Comparison of ENCODE assay signal across 1 cellular context in the genomic region with DNA sequence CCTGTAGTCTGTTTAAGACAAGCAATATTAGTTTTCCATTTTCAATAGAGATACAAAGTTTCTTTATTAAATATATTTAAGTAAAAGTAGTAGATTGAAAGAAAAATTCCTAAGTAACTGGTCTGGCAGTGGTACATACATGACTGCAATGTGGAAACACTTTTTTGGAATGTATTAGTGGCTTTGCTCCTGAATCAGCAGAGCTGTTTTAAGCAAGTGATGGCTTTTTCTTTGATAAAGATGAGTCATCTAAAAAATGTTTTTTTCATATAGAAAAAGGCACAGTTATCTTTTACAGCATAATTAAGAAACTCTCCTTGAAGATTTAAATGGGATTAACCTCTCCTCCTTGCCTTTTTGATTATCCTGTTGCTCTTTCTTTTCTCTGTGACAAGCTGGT.
A peak's percentile ranks its signal among the peaks of the same experiment; 100 is the strongest.
TF ChIP-seq lines count a peak whose summit lies in the region.

No MANE protein-coding gene starts in this region.

TF ChIP-seq in HepG2, 621 proteins besides CTCF, POLR2A, EP300 and RAD21 (continued from another document):
- TF ChIP-seq, protein P1, sequence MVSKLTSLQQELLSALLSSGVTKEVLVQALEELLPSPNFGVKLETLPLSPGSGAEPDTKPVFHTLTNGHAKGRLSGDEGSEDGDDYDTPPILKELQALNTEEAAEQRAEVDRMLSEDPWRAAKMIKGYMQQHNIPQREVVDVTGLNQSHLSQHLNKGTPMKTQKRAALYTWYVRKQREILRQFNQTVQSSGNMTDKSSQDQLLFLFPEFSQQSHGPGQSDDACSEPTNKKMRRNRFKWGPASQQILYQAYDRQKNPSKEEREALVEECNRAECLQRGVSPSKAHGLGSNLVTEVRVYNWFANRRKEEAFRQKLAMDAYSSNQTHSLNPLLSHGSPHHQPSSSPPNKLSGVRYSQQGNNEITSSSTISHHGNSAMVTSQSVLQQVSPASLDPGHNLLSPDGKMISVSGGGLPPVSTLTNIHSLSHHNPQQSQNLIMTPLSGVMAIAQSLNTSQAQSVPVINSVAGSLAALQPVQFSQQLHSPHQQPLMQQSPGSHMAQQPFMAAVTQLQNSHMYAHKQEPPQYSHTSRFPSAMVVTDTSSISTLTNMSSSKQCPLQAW (CRISPR knock-in tag; IDR thresholded peaks at IDR 0.05), result no peak
- TF ChIP-seq MAFF (IDR thresholded peaks at IDR 0.05; ENCODE audit: low read depth, low read length) (peak; percentile 16; the same call in 1 of the 2 replicates), MAFK (conservative IDR thresholded peaks at IDR 0.05 in 1 of 2, IDR thresholded peaks at IDR 0.05 in 1 of 2; ENCODE audit: low read length in 2 of 2) (0 out of 4 replicates have a peak, but pooled peaks of 1 of the 2 experiments have one; percentile 23), MIER3 (CRISPR knock-in tag; IDR thresholded peaks at IDR 0.05; ENCODE audit: borderline replicate concordance) (no peak), PHF5A (CRISPR knock-in tag; IDR thresholded peaks at IDR 0.05; ENCODE audit: low read depth, unreplicated experiment) (no peak)
- TF ChIP-seq, protein P2, sequence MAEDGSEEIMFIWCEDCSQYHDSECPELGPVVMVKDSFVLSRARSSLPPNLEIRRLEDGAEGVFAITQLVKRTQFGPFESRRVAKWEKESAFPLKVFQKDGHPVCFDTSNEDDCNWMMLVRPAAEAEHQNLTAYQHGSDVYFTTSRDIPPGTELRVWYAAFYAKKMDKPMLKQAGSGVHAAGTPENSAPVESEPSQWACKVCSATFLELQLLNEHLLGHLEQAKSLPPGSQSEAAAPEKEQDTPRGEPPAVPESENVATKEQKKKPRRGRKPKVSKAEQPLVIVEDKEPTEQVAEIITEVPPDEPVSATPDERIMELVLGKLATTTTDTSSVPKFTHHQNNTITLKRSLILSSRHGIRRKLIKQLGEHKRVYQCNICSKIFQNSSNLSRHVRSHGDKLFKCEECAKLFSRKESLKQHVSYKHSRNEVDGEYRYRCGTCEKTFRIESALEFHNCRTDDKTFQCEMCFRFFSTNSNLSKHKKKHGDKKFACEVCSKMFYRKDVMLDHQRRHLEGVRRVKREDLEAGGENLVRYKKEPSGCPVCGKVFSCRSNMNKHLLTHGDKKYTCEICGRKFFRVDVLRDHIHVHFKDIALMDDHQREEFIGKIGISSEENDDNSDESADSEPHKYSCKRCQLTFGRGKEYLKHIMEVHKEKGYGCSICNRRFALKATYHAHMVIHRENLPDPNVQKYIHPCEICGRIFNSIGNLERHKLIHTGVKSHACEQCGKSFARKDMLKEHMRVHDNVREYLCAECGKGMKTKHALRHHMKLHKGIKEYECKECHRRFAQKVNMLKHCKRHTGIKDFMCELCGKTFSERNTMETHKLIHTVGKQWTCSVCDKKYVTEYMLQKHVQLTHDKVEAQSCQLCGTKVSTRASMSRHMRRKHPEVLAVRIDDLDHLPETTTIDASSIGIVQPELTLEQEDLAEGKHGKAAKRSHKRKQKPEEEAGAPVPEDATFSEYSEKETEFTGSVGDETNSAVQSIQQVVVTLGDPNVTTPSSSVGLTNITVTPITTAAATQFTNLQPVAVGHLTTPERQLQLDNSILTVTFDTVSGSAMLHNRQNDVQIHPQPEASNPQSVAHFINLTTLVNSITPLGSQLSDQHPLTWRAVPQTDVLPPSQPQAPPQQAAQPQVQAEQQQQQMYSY (CRISPR knock-in tag; IDR thresholded peaks at IDR 0.05), result no peak
